ENCODE assay signal across 16 cellular contexts in genomic region chr19:58560921-58561320, GRCh38. TPM values are rescaled to one million over a fixed set of nuclear protein-coding genes. Genes with fewer than 3 reads are reported as not detected.
DNase-seq lines count a peak whose midpoint lies in the region; ATAC-seq and TF ChIP-seq lines count a peak whose summit lies in the region.
"Had no signal": no experiment of that assay in that cellular context is flagged by ENCODE, and none has a peak within 500 bp of the region (broad histone marks: within the 10 kb centered on the region; RNA-seq: fewer than 3 reads in every experiment).

No MANE protein-coding gene starts in this region.

- ATAC-seq in CD4-positive, alpha-beta T cell (ENCODE audit: poor library complexity): no peak
- ATAC-seq in GM23338 (no peak), GM21367 (IDR thresholded peaks at IDR 0.05; ENCODE audit: unreplicated experiment) (no peak)
- no peak for ATAC-seq in naive thymus-derived CD4-positive, alpha-beta T cell
- ATAC-seq: right lobe of liver; stimulated activated memory B cell treated with anti-CD40 and anti-IgM and Interleukin-4, amounts not matched to agents 10 μg/mL and 1 μg/mL and 100 μg/mL, for 72 hours had no signal

- H3K4me3 Mint-ChIP-seq in CD4-positive, alpha-beta T cell: peak overlapping the region; percentile 98
- peak overlapping the region; percentile 97; the same call in 2 of the 3 replicates for H3K4me3 Mint-ChIP-seq in GM23338
- peak overlapping the region; percentile 95 for H3K4me3 Mint-ChIP-seq in activated T-helper 1 cell treated with anti-CD3 and anti-CD28 coated beads, Interleukin-12 subunit alpha, Interleukin-12 subunit beta, Interleukin-2, Interleukin-4 antibody, amounts not matched to agents 30 ng/mL and 10 ng/mL and 1 ng/mL, durations not matched to agents 14 hours and 24 hours and 36 hours
- H3K4me3 Mint-ChIP-seq in naive thymus-derived CD4-positive, alpha-beta T cell: peak overlapping the region; percentile 58 to 99 (median 96)

- H3F3A ChIP-seq in GM23338 (replicated peaks; ENCODE audit: low read depth): peaks cover 32% of the 10 kb centered on the region

- peaks cover 5% of the 10 kb centered on the region; the same call in 1 of the 2 replicates for H3K9me2 ChIP-seq in GM23338 (ENCODE audit: insufficient read depth)

- intact Hi-C loops in CD4-positive, alpha-beta T cell (cut with DNase I, micrococcal nuclease): no loop called here
- intact Hi-C loops in activated T-helper 1 cell treated with anti-CD3 and anti-CD28 coated beads, Interleukin-12 subunit alpha, Interleukin-12 subunit beta, Interleukin-2, Interleukin-4 antibody, amounts not matched to agents 30 ng/mL and 10 ng/mL and 1 ng/mL, durations not matched to agents 14 hours and 24 hours and 36 hours (cut with micrococcal nuclease): no loop called here
- intact Hi-C loops in naive thymus-derived CD4-positive, alpha-beta T cell (cut with micrococcal nuclease): no loop called here

- peak overlapping the region; percentile 96 for H3K27ac Mint-ChIP-seq in CD4-positive, alpha-beta T cell
- no peak overlapping the region for H3K27ac Mint-ChIP-seq in GM23338
- H3K27ac Mint-ChIP-seq in activated T-helper 1 cell treated with anti-CD3 and anti-CD28 coated beads, Interleukin-12 subunit alpha, Interleukin-12 subunit beta, Interleukin-2, Interleukin-4 antibody, amounts not matched to agents 30 ng/mL and 10 ng/mL and 1 ng/mL, durations not matched to agents 14 hours and 24 hours and 36 hours: peak overlapping the region; percentile 99
- peak overlapping the region in 7 of 9 donors; percentile 64 to 99 (median 76) for H3K27ac Mint-ChIP-seq in naive thymus-derived CD4-positive, alpha-beta T cell

- H3K27me3 ChIP-seq in CD4-positive, alpha-beta T cell (ENCODE audit: control insufficient read depth, insufficient read depth, low read length): no peaks in the 10 kb centered on the region
- H3K27me3 ChIP-seq in GM23338 (ENCODE audit: insufficient read depth): peaks cover 48% of the 10 kb centered on the region
- no peaks in the 10 kb centered on the region for H3K27me3 ChIP-seq in naive thymus-derived CD4-positive, alpha-beta T cell (ENCODE audit: control insufficient read depth in 2 of 2, insufficient read depth in 2 of 2, low read length in 2 of 2)
- H3K27me3 ChIP-seq: right lobe of liver, SJCRH30 had no signal

- no peak overlapping the region for H3K27ac ChIP-seq in CD4-positive, alpha-beta T cell (ENCODE audit: low read depth, low read length)
- H3K27ac ChIP-seq in GM23338 (ENCODE audit: low read depth): no peak overlapping the region
- H3K27ac ChIP-seq in naive thymus-derived CD4-positive, alpha-beta T cell (ENCODE audit: low read depth, low read length): peak overlapping the region; percentile 97
- H3K27ac ChIP-seq: left ventricle myocardium inferior, right lobe of liver, SJCRH30 had no signal

- H3K36me3 Mint-ChIP-seq in CD4-positive, alpha-beta T cell (ENCODE audit: low read depth): peaks cover 31% of the 10 kb centered on the region
- H3K36me3 Mint-ChIP-seq in GM23338 (ENCODE audit: low read depth): peaks cover 34% of the 10 kb centered on the region
- peaks cover 25% of the 10 kb centered on the region for H3K36me3 Mint-ChIP-seq in activated T-helper 1 cell treated with anti-CD3 and anti-CD28 coated beads, Interleukin-12 subunit alpha, Interleukin-12 subunit beta, Interleukin-2, Interleukin-4 antibody, amounts not matched to agents 30 ng/mL and 10 ng/mL and 1 ng/mL, durations not matched to agents 14 hours and 24 hours and 36 hours (ENCODE audit: low read depth)
- peaks cover 0 to 32% (median 4%) of the 10 kb centered on the region in 5 donors for H3K36me3 Mint-ChIP-seq in naive thymus-derived CD4-positive, alpha-beta T cell

- H3K9me3 Mint-ChIP-seq in CD4-positive, alpha-beta T cell: no peaks in the 10 kb centered on the region
- H3K9me3 Mint-ChIP-seq in GM23338: no peaks in the 10 kb centered on the region
- no peaks in the 10 kb centered on the region for H3K9me3 Mint-ChIP-seq in activated T-helper 1 cell treated with anti-CD3 and anti-CD28 coated beads, Interleukin-12 subunit alpha, Interleukin-12 subunit beta, Interleukin-2, Interleukin-4 antibody, amounts not matched to agents 30 ng/mL and 10 ng/mL and 1 ng/mL, durations not matched to agents 14 hours and 24 hours and 36 hours
- peaks cover 0 to 1% (median 0%) of the 10 kb centered on the region in 11 donors for H3K9me3 Mint-ChIP-seq in naive thymus-derived CD4-positive, alpha-beta T cell
- H3K9me3 Mint-ChIP-seq: stimulated activated memory B cell treated with anti-CD40 and anti-IgM and Interleukin-4, amounts not matched to agents 10 μg/mL and 1 μg/mL and 100 μg/mL, for 72 hours had no signal

- DNase-seq in CD4-positive, alpha-beta T cell: no peak
- DNase-seq in GM23338 (ENCODE audit: low spot score): no peak
- no peak for DNase-seq in activated T-helper 1 cell treated with anti-CD3 and anti-CD28 coated beads, Interleukin-12 subunit alpha, Interleukin-12 subunit beta, Interleukin-2, Interleukin-4 antibody, amounts not matched to agents 30 ng/mL and 10 ng/mL and 1 ng/mL, durations not matched to agents 14 hours and 24 hours and 36 hours (ENCODE audit: low spot score)
- DNase-seq in naive thymus-derived CD4-positive, alpha-beta T cell: no peak
- no peak for DNase-seq in NCI-H1436 (lab: John Stamatoyannopoulos, UW)
- no peak for DNase-seq in NCI-H526 (lab: John Stamatoyannopoulos, UW)
- DNase-seq in DMS114 treated with DMSO at 0.1 percent for 48 hours (lab: John Stamatoyannopoulos, UW; ENCODE audit: unreplicated experiment): no peak
- DNase-seq: effector CD4-positive, alpha-beta T cell; GF-D8; MV-4-11; SJCRH30; stimulated activated CD4-positive, alpha-beta T cell treated with anti-CD3 and anti-CD28 coated beads, Interleukin-4, amount 100 ng/mL, for 4 hours had no signal

- peaks cover 73% of the 10 kb centered on the region for H3K4me1 Mint-ChIP-seq in CD4-positive, alpha-beta T cell (ENCODE audit: low read depth)
- peaks cover 37% of the 10 kb centered on the region for H3K4me1 Mint-ChIP-seq in GM23338
- peaks cover 60% of the 10 kb centered on the region for H3K4me1 Mint-ChIP-seq in activated T-helper 1 cell treated with anti-CD3 and anti-CD28 coated beads, Interleukin-12 subunit alpha, Interleukin-12 subunit beta, Interleukin-2, Interleukin-4 antibody, amounts not matched to agents 30 ng/mL and 10 ng/mL and 1 ng/mL, durations not matched to agents 14 hours and 24 hours and 36 hours (ENCODE audit: low read depth)
- peaks cover 9 to 76% (median 68%) of the 10 kb centered on the region in 7 donors for H3K4me1 Mint-ChIP-seq in naive thymus-derived CD4-positive, alpha-beta T cell

- peaks cover 20% of the 10 kb centered on the region for H3K79me2 ChIP-seq in GM23338 (replicated peaks; ENCODE audit: insufficient read depth)

- CTCF ChIA-PET in CD4-positive, alpha-beta T cell (lab: Charles Lee): interaction anchor here (1.7 to 2.7 kb wide), 2 partner anchors 20 to 41 kb away, joined by 5 to 9 read pairs; partner anchors contain the start of gene ZBTB45
- CTCF ChIA-PET in naive thymus-derived CD4-positive, alpha-beta T cell (lab: Charles Lee): interaction anchor here (1.1 to 1.5 kb wide), 3 partner anchors 10 to 42 kb away, joined by 3 to 5 read pairs (median 3); partner anchors contain the start of gene ZBTB45

- no peak overlapping the region for H3K4me2 ChIP-seq in GM23338

- 0 out of 2 replicates have a peak, but pooled peaks cover 2% of the 10 kb centered on the region for H3K36me3 ChIP-seq in GM23338 (ENCODE audit: insufficient read depth)
- peaks cover 0 to 8% (median 4%) of the 10 kb centered on the region in 3 experiments for H3K36me3 ChIP-seq in naive thymus-derived CD4-positive, alpha-beta T cell (ENCODE audit: control insufficient read depth in 2 of 3, insufficient read depth in 3 of 3, low read length in 3 of 3)

- H3K4me3 ChIP-seq in GM23338: no peak overlapping the region
- no peak overlapping the region for H3K4me3 ChIP-seq in naive thymus-derived CD4-positive, alpha-beta T cell (ENCODE audit: low read length)
- H3K4me3 ChIP-seq: SJCRH30 had no signal

- TF ChIP-seq CTCF in CD4-positive, alpha-beta T cell (IDR thresholded peaks at IDR 0.05): no peak
- TF ChIP-seq CTCF in GM23338 (conservative IDR thresholded peaks at IDR 0.05; ENCODE audit: low read depth in 2 of 2): no peak

- peaks cover 14% of the 10 kb centered on the region; the same call in 1 of the 2 replicates for H3K4me1 ChIP-seq in GM23338 (ENCODE audit: insufficient read depth)
- H3K4me1 ChIP-seq in naive thymus-derived CD4-positive, alpha-beta T cell (ENCODE audit: control insufficient read depth in 2 of 2, insufficient read depth in 2 of 2, low read length in 2 of 2): peaks cover 38 to 53% of the 10 kb centered on the region in 2 donors

- H3K9me3 ChIP-seq in CD4-positive, alpha-beta T cell (ENCODE audit: control insufficient read depth, low read length): no peaks in the 10 kb centered on the region
- H3K9me3 ChIP-seq in naive thymus-derived CD4-positive, alpha-beta T cell (ENCODE audit: control insufficient read depth in 2 of 3, low read length in 3 of 3): no peaks in the 10 kb centered on the region
- H3K9me3 ChIP-seq: left ventricle myocardium inferior, right lobe of liver, SJCRH30 had no signal

- no peaks in the 10 kb centered on the region; the same call in 1 of the 2 replicates for H4K20me1 ChIP-seq in GM23338 (replicated peaks; ENCODE audit: insufficient read depth)

- H2AFZ ChIP-seq in GM23338: no peak overlapping the region

- no peaks in the 10 kb centered on the region for H3K27me3 Mint-ChIP-seq in CD4-positive, alpha-beta T cell
- peaks cover 54% of the 10 kb centered on the region for H3K27me3 Mint-ChIP-seq in GM23338 (ENCODE audit: insufficient read depth, low read depth, poor library complexity)
- H3K27me3 Mint-ChIP-seq in activated T-helper 1 cell treated with anti-CD3 and anti-CD28 coated beads, Interleukin-12 subunit alpha, Interleukin-12 subunit beta, Interleukin-2, Interleukin-4 antibody, amounts not matched to agents 30 ng/mL and 10 ng/mL and 1 ng/mL, durations not matched to agents 14 hours and 24 hours and 36 hours (ENCODE audit: insufficient read depth): no peaks in the 10 kb centered on the region
- H3K27me3 Mint-ChIP-seq in naive thymus-derived CD4-positive, alpha-beta T cell: peaks cover 0 to 4% (median 0%) of the 10 kb centered on the region in 5 donors
- H3K27me3 Mint-ChIP-seq: stimulated activated memory B cell treated with anti-CD40 and anti-IgM and Interleukin-4, amounts not matched to agents 10 μg/mL and 1 μg/mL and 100 μg/mL, for 72 hours had no signal

- POLR2A ChIA-PET in CD4-positive, alpha-beta T cell (lab: Charles Lee): interaction anchor here (1.0 to 7.0 kb wide), 4 partner anchors 11 to 41 kb away, joined by 3 to 63 read pairs (median 24); partner anchors contain the start of genes MZF1, TRIM28 and ZBTB45
- POLR2A ChIA-PET in naive thymus-derived CD4-positive, alpha-beta T cell (lab: Charles Lee): interaction anchor here (3.0 to 5.1 kb wide), 5 partner anchors 10 to 42 kb away, joined by 11 to 40 read pairs (median 20); partner anchors contain the start of genes MZF1, TRIM28 and ZBTB45

RNA-seq across cellular contexts. Expression of gene UBE2M, which starts 2.5 kb away (rescaled TPM):
- total RNA-seq in CD4-positive, alpha-beta T cell: 10 to 100 TPM; 29.0 to 31.0 TPM
- 43.7 and 64.5 TPM in 2 replicates for total RNA-seq in GM23338 (2014; rRNA removed; shearing (Covaris generic))
- polyA plus RNA-seq in GM23338 (2016; fragmentation: Nextera tagmentation; extraction: Ambion mirVana): 27.6 and 39.8 TPM in 2 replicates
- 147 and 164 TPM in 2 replicates for total RNA-seq in activated T-helper 1 cell treated with anti-CD3 and anti-CD28 coated beads, Interleukin-12 subunit alpha, Interleukin-12 subunit beta, Interleukin-2, Interleukin-4 antibody, amounts not matched to agents 30 ng/mL and 10 ng/mL and 1 ng/mL, durations not matched to agents 14 hours and 24 hours and 36 hours
- 10 to 100 TPM; 37.1 to 92.1 (median 55.8) TPM for total RNA-seq in naive thymus-derived CD4-positive, alpha-beta T cell
- polyA plus RNA-seq in naive thymus-derived CD4-positive, alpha-beta T cell: 1 to 10 TPM; 7.5 to 7.8 TPM

RNA-seq across cellular contexts. Expression of gene CHMP2A, which starts 6.0 kb away (rescaled TPM):
- total RNA-seq in CD4-positive, alpha-beta T cell: 10 to 100 TPM; 60.5 to 62.4 TPM
- total RNA-seq in GM23338 (2014; rRNA removed; shearing (Covaris generic)): 78.6 and 92.2 TPM in 2 replicates
- 143 and 145 TPM in 2 replicates for polyA plus RNA-seq in GM23338 (2016; fragmentation: Nextera tagmentation; extraction: Ambion mirVana)
- total RNA-seq in activated T-helper 1 cell treated with anti-CD3 and anti-CD28 coated beads, Interleukin-12 subunit alpha, Interleukin-12 subunit beta, Interleukin-2, Interleukin-4 antibody, amounts not matched to agents 30 ng/mL and 10 ng/mL and 1 ng/mL, durations not matched to agents 14 hours and 24 hours and 36 hours: 109 and 114 TPM in 2 replicates
- total RNA-seq in naive thymus-derived CD4-positive, alpha-beta T cell: 100 to 1,000 TPM in 1 of 5 experiments, 10 to 100 TPM in 4; 64.3 to 131 (median 71.2) TPM
- 100 to 1,000 TPM; 167 to 193 TPM for polyA plus RNA-seq in naive thymus-derived CD4-positive, alpha-beta T cell

RNA-seq across cellular contexts. Expression of gene MZF1, which starts 12.2 kb away (rescaled TPM):
- 10 to 100 TPM; 21.0 to 21.1 TPM for total RNA-seq in CD4-positive, alpha-beta T cell
- 17.8 and 21.8 TPM in 2 replicates for total RNA-seq in GM23338 (2014; rRNA removed; shearing (Covaris generic))
- 10.2 and 10.8 TPM in 2 replicates for polyA plus RNA-seq in GM23338 (2016; fragmentation: Nextera tagmentation; extraction: Ambion mirVana)
- 19.6 and 21.6 TPM in 2 replicates for total RNA-seq in activated T-helper 1 cell treated with anti-CD3 and anti-CD28 coated beads, Interleukin-12 subunit alpha, Interleukin-12 subunit beta, Interleukin-2, Interleukin-4 antibody, amounts not matched to agents 30 ng/mL and 10 ng/mL and 1 ng/mL, durations not matched to agents 14 hours and 24 hours and 36 hours
- 10 to 100 TPM; 35.0 to 51.8 (median 44.9) TPM for total RNA-seq in naive thymus-derived CD4-positive, alpha-beta T cell
- 10 to 100 TPM in 1 of 2 donors, 1 to 10 TPM in 1; 9.9 to 18.6 TPM for polyA plus RNA-seq in naive thymus-derived CD4-positive, alpha-beta T cell

RNA-seq across cellular contexts. Expression of gene TRIM28, which starts 17.1 kb away (rescaled TPM):
- 100 to 1,000 TPM; 549 to 553 TPM for total RNA-seq in CD4-positive, alpha-beta T cell
- total RNA-seq in GM23338 (2014; rRNA removed; shearing (Covaris generic)): 1,208 and 1,430 TPM in 2 replicates
- 920 and 1,022 TPM in 2 replicates for polyA plus RNA-seq in GM23338 (2016; fragmentation: Nextera tagmentation; extraction: Ambion mirVana)
- total RNA-seq in activated T-helper 1 cell treated with anti-CD3 and anti-CD28 coated beads, Interleukin-12 subunit alpha, Interleukin-12 subunit beta, Interleukin-2, Interleukin-4 antibody, amounts not matched to agents 30 ng/mL and 10 ng/mL and 1 ng/mL, durations not matched to agents 14 hours and 24 hours and 36 hours: 664 and 687 TPM in 2 replicates
- total RNA-seq in naive thymus-derived CD4-positive, alpha-beta T cell: 100 to 1,000 TPM; 396 to 564 (median 435) TPM
- 10 to 100 TPM; 55.3 to 88.8 TPM for polyA plus RNA-seq in naive thymus-derived CD4-positive, alpha-beta T cell

RNA-seq across cellular contexts. Expression of gene ZBTB45, which starts 41.3 kb away (rescaled TPM):
- 1 to 10 TPM; 5.7 to 6.3 TPM for total RNA-seq in CD4-positive, alpha-beta T cell
- 9.0 and 10.4 TPM in 2 replicates for total RNA-seq in GM23338 (2014; rRNA removed; shearing (Covaris generic))
- 8.5 and 9.5 TPM in 2 replicates for polyA plus RNA-seq in GM23338 (2016; fragmentation: Nextera tagmentation; extraction: Ambion mirVana)
- 15.9 and 17.4 TPM in 2 replicates for total RNA-seq in activated T-helper 1 cell treated with anti-CD3 and anti-CD28 coated beads, Interleukin-12 subunit alpha, Interleukin-12 subunit beta, Interleukin-2, Interleukin-4 antibody, amounts not matched to agents 30 ng/mL and 10 ng/mL and 1 ng/mL, durations not matched to agents 14 hours and 24 hours and 36 hours
- 10 to 100 TPM in 3 of 5 experiments, 1 to 10 TPM in 2; 9.8 to 19.2 (median 17.0) TPM for total RNA-seq in naive thymus-derived CD4-positive, alpha-beta T cell
- 1 to 10 TPM; 5.1 to 6.5 TPM for polyA plus RNA-seq in naive thymus-derived CD4-positive, alpha-beta T cell
